17 cellular contexts compared by ENCODE assay signal in genomic region chr2:14524041-14524802, GRCh38.
DNase-seq lines count a peak whose midpoint lies in the region; ATAC-seq and TF ChIP-seq lines count a peak whose summit lies in the region.
"Had no signal": no experiment of that assay in that cellular context is flagged by ENCODE, and none has a peak within 500 bp of the region (broad histone marks: within the 10 kb centered on the region; RNA-seq: fewer than 3 reads in every experiment).

No MANE protein-coding gene starts in this region.

- H3K9me3 ChIP-seq in mammary epithelial cell (replicated peaks; ENCODE audit: insufficient read depth, low read length): no peaks in the 10 kb centered on the region
- H3K9me3 ChIP-seq: left lung had no signal

- CTCF ChIA-PET in mammary epithelial cell (lab: Charles Lee; ENCODE audit: low non-redundant PET): no interaction called here

- no peak for ATAC-seq in GM19397 (IDR thresholded peaks at IDR 0.05; ENCODE audit: unreplicated experiment)
- ATAC-seq in left ventricle myocardium superior: no peak
- ATAC-seq: activated T-helper 17 cell treated with anti-CD3 and anti-CD28 coated beads, Interleukin-2, amount 50 U/mL, for 72 hours; left lung; right cardiac atrium had no signal

- no TSS peak for BruUV-seq in mammary epithelial cell (replicated peaks; lab: Mats Ljungman, UMichigan)

- no peaks in the 10 kb centered on the region for H3K27me3 ChIP-seq in mammary epithelial cell (ENCODE audit: insufficient read depth, low read length)
- H3K27me3 ChIP-seq: left lung had no signal

- intact Hi-C loops in mammary epithelial cell (cut with micrococcal nuclease): loop anchor here (1.0 kb wide), 1 partner anchor 109 kb away; no protein-coding TSS in a partner anchor
- intact Hi-C loops in left ventricle myocardium superior (cut with micrococcal nuclease): no loop called here

- peaks cover 14% of the 10 kb centered on the region for H3K4me1 ChIP-seq in mammary epithelial cell (ENCODE audit: insufficient read depth, low read length)
- H3K4me1 ChIP-seq: left lung had no signal

- H4K20me1 ChIP-seq in mammary epithelial cell (ENCODE audit: insufficient read depth, low read length): no peaks in the 10 kb centered on the region

- peak overlapping the region; percentile 28 for H2AFZ ChIP-seq in mammary epithelial cell (ENCODE audit: low read depth, low read length)

- dilution Hi-C loops in mammary epithelial cell (cut with HindIII; ENCODE audit: low sequenced_read_pairs): no loop called here

- H3K4me2 ChIP-seq in mammary epithelial cell (ENCODE audit: insufficient read depth, low read depth, low read length): peak overlapping the region; percentile 52

- H3K27ac ChIP-seq in mammary epithelial cell (ENCODE audit: insufficient read depth, low read depth, low read length): peak overlapping the region; percentile 86
- H3K27ac ChIP-seq: left lung had no signal

- in situ Hi-C loops in mammary epithelial cell (cut with MboI; ENCODE audit: low sequenced_read_pairs in 2 of 2): no loop called here

- no peak overlapping the region for H3K4me3 ChIP-seq in mammary epithelial cell (replicated peaks in 1 of 3; ENCODE audit: insufficient read depth in 1 of 3, low read depth in 2 of 3, low read length in 3 of 3)
- H3K4me3 ChIP-seq: left lung had no signal

- peak; percentile 27 for DNase-seq in DMS53 treated with DMSO at 0.1 percent for 48 hours (lab: John Stamatoyannopoulos, UW; ENCODE audit: unreplicated experiment)
- peak; percentile 74 for DNase-seq in M059J (ENCODE audit: low read depth)
- DNase-seq in mammary epithelial cell: peak; percentile 94
- peak; percentile 44 for DNase-seq in myocyte (ENCODE audit: low read depth)
- no peak for DNase-seq in NCI-H524 treated with DMSO at 0.1 percent for 48 hours (lab: John Stamatoyannopoulos, UW)
- no peak for DNase-seq in COR-L47 (lab: John Stamatoyannopoulos, UW)
- no peak for DNase-seq in left ventricle myocardium superior
- DNase-seq: activated CD4-positive, alpha-beta T cell treated with anti-CD3 and anti-CD28 coated beads, Interleukin-2, amount 50 U/mL, for 1 hour; anterior cingulate cortex; GDM1; glutamatergic neuron; Kasumi-1; left lung; NCI-H2081 treated with DMSO at 0.1 percent for 48 hours; right cardiac atrium had no signal

- H3K9ac ChIP-seq in mammary epithelial cell (ENCODE audit: insufficient read depth, low read length): peak overlapping the region; percentile 17

- no peaks in the 10 kb centered on the region for H3K36me3 ChIP-seq in mammary epithelial cell (ENCODE audit: insufficient read depth, low read length)
- H3K36me3 ChIP-seq: left lung had no signal

- no peak for TF ChIP-seq CTCF in mammary epithelial cell (conservative IDR thresholded peaks at IDR 0.05 in 1 of 2, IDR thresholded peaks at IDR 0.05 in 1 of 2; ENCODE audit: extremely low read depth in 1 of 2, insufficient read depth in 1 of 2, low read depth in 1 of 2, low read length in 2 of 2)

- H3K79me2 ChIP-seq in mammary epithelial cell (ENCODE audit: insufficient read depth, low read length): no peaks in the 10 kb centered on the region

- WGBS in mammary epithelial cell (ENCODE audit: low coverage, missing lambda C conversion rate): 91% methylated on average over 6 of the region's 7 CpGs

Comparison
In these comparisons a context has a peak if more than half of its experiments do, and no peak if none do; other contexts are left out.
1. DNase-seq: peak in DMS53 treated with DMSO at 0.1 percent for 48 hours (single experiment), M059J (single experiment), mammary epithelial cell (single experiment) and myocyte (single experiment); none in NCI-H524 treated with DMSO at 0.1 percent for 48 hours (single experiment), COR-L47 (single experiment) and left ventricle myocardium superior (single experiment).